1 cellular context compared by ENCODE assay signal in genomic region chr2:236847538-236848263, GRCh38.
TF ChIP-seq lines count a peak whose summit lies in the region.

No MANE protein-coding gene starts in this region.

TF ChIP-seq in SK-N-SH treated with all-trans-retinoic acid at 6 μM for 48 hours, 23 proteins besides CTCF, POLR2A, EP300 and RAD21 (continued from another document):
- no peak for TF ChIP-seq POU6F1 (CRISPR knock-in tag; IDR thresholded peaks at IDR 0.05; ENCODE audit: borderline replicate concordance, low read depth)
TF ChIP-seq in SK-N-SH treated with all-trans-retinoic acid at 6 μM for 48 hours: peak in this region for 0.
